14 cellular contexts compared by ENCODE assay signal in the genomic region with DNA sequence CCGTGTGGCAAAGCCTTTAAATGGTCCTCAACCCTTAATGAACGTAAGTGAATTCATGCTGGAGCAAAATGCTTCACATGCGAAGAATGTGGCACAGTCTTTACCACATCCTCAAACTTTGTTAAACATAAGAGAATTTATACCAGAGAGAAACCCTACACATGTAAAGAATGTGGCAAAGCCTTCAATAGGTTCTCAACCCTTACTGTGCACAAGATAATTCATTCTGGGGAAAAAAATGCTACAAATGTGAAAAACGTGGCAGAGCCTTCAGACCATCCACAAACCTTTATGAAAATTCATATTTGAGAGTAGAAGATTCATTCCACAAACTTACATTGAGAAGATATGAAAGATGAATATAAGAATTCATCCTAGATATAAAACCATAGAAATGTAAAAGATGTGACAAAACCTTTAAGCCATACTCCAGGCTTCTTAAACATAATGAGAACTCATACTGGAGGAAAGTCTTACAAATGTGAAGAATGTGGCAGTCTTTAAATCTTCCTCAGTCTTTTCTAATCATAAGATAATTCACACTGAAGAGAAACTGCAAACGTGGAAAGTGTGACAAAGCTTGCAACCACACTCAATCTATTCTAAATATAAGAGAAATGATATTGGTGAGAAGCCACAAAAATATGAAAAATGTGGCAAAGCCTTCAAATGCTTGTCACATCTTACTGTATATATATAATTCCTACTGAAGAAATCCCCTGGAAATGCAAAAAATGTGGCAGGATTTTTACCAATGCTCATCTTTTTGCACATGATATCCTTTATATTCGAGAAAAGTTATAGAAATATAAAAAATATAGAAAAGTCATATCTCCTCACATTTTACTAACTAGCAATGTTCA.
"Had no signal": no experiment of that assay in that cellular context is flagged by ENCODE, and none has a peak within 500 bp of the region (broad histone marks: within the 10 kb centered on the region; RNA-seq: fewer than 3 reads in every experiment).

No MANE protein-coding gene starts in this region.

- H3K27ac Mint-ChIP-seq: stimulated activated effector memory CD8-positive, alpha-beta T cell treated with anti-CD3 and anti-CD28 coated beads, Interleukin-12 subunit alpha, Interleukin-12 subunit beta, amount 100 ng/mL, for 72 hours; T-helper 17 cell; WTC11 had no signal

- H3K4me1 Mint-ChIP-seq: neural crest cell; stimulated activated effector memory CD8-positive, alpha-beta T cell treated with anti-CD3 and anti-CD28 coated beads, Interleukin-12 subunit alpha, Interleukin-12 subunit beta, amount 100 ng/mL, for 72 hours; T-helper 17 cell; WTC11 had no signal

- H3K27me3 Mint-ChIP-seq: T-helper 17 cell had no signal

- DNase-seq: activated CD4-positive, alpha-beta T cell treated with anti-CD3 and anti-CD28 coated beads for 48 hours; activated CD8-positive, alpha-beta memory T cell treated with anti-CD3 and anti-CD28 coated beads for 24 hours; activated naive CD4-positive, alpha-beta T cell treated with Interleukin-2 at 50 U/mL for 16 hours; effector CD4-positive, alpha-beta T cell; heart left ventricle; left ventricle myocardium inferior; mesenchymal stem cell; ovary; T-helper 17 cell had no signal

- H3K4me3 Mint-ChIP-seq: neural crest cell; stimulated activated effector memory CD8-positive, alpha-beta T cell treated with anti-CD3 and anti-CD28 coated beads, Interleukin-12 subunit alpha, Interleukin-12 subunit beta, amount 100 ng/mL, for 72 hours; T-helper 17 cell; WTC11 had no signal

- H3K27ac ChIP-seq: cardiac muscle cell, heart left ventricle, left ventricle myocardium inferior, ovary, tibial nerve had no signal

- H3K4me1 ChIP-seq: heart left ventricle, left ventricle myocardium inferior, tibial nerve had no signal

- H3K4me3 ChIP-seq: cardiac muscle cell, heart left ventricle, left ventricle myocardium inferior, ovary, tibial nerve had no signal

- H3K27me3 ChIP-seq: cardiac muscle cell, heart left ventricle, ovary, tibial nerve had no signal
